In genomic region chr11:113774174-113774503, GRCh38 we compare ENCODE assay signal across 9 cellular contexts. TPM values are rescaled to one million over a fixed set of nuclear protein-coding genes. Genes with fewer than 3 reads are reported as not detected.
A peak's percentile ranks its signal among the peaks of the same experiment; 100 is the strongest.
DNase-seq lines count a peak whose midpoint lies in the region; ATAC-seq and TF ChIP-seq lines count a peak whose summit lies in the region.
"Had no signal": no experiment of that assay in that cellular context is flagged by ENCODE, and none has a peak within 500 bp of the region (broad histone marks: within the 10 kb centered on the region; RNA-seq: fewer than 3 reads in every experiment).

No MANE protein-coding gene starts in this region.

- TF ChIP-seq POLR2A in stomach (IDR thresholded peaks at IDR 0.05) = no peak

- peak overlapping the region; percentile 99 for H3K4me3 Mint-ChIP-seq in activated T-helper 17 cell treated with anti-CD3 and anti-CD28 coated beads, Interleukin-2, amount 50 U/mL, for 72 hours

- H3K27ac Mint-ChIP-seq in activated T-helper 17 cell treated with anti-CD3 and anti-CD28 coated beads, Interleukin-2, amount 50 U/mL, for 72 hours = peak overlapping the region; percentile 99

- peaks cover 35% of the 10 kb centered on the region for H3K36me3 Mint-ChIP-seq in activated T-helper 17 cell treated with anti-CD3 and anti-CD28 coated beads, Interleukin-2, amount 50 U/mL, for 72 hours (ENCODE audit: low read depth)

- H3K27me3 Mint-ChIP-seq in activated T-helper 17 cell treated with anti-CD3 and anti-CD28 coated beads, Interleukin-2, amount 50 U/mL, for 72 hours = peaks cover 6% of the 10 kb centered on the region

- H3K27ac ChIP-seq in iPS-18a (ENCODE audit: low read length) (no peak overlapping the region), stomach (peak overlapping the region in 4 of 5 donors; percentile 81 to 90 (median 88))

- H3K9me3 ChIP-seq in iPS-18a (ENCODE audit: control insufficient read depth, low read depth, low read length) = no peaks in the 10 kb centered on the region
- no peaks in the 10 kb centered on the region for H3K9me3 ChIP-seq in stomach

- no peak for ATAC-seq in activated T-helper 17 cell treated with anti-CD3 and anti-CD28 coated beads, Interleukin-2, amount 50 U/mL, for 72 hours (replicated peaks)
- ATAC-seq in GM18861 (IDR thresholded peaks at IDR 0.05; ENCODE audit: unreplicated experiment) (no peak), GM19452 (IDR thresholded peaks at IDR 0.05; ENCODE audit: unreplicated experiment) (no peak)

- 0% methylated on average over 1 of the region's 1 CpG for WGBS in stomach, 5 donors

- H3K36me3 ChIP-seq in iPS-18a (ENCODE audit: control insufficient read depth, low read depth, low read length) (no peaks in the 10 kb centered on the region), stomach (peaks cover 0 to 17% (median 14%) of the 10 kb centered on the region in 4 donors)

- H3K27me3 ChIP-seq in iPS-18a (ENCODE audit: control insufficient read depth, insufficient read depth, low read length) (peaks cover 12% of the 10 kb centered on the region), stomach (no peaks in the 10 kb centered on the region)

- H3K4me1 ChIP-seq in iPS-18a (ENCODE audit: control insufficient read depth, low read depth, low read length) (no peaks in the 10 kb centered on the region), stomach (peaks cover 11 to 43% (median 26%) of the 10 kb centered on the region in 4 donors)

- H3K9ac ChIP-seq in iPS-18a (ENCODE audit: low read length) = peak overlapping the region; percentile 84

- H3K4me3 ChIP-seq in iPS-18a (ENCODE audit: low read length) (peak overlapping the region; percentile 91), stomach (peak overlapping the region; percentile 70 to 95 (median 86))

- peaks cover 7% of the 10 kb centered on the region for H3K4me1 Mint-ChIP-seq in activated T-helper 17 cell treated with anti-CD3 and anti-CD28 coated beads, Interleukin-2, amount 50 U/mL, for 72 hours

- TF ChIP-seq EP300 in stomach (IDR thresholded peaks at IDR 0.05) = no peak

- intact Hi-C loops in stomach (cut with DNase I; ENCODE audit: low total_unique reads) = no loop called here

- TF ChIP-seq CTCF in stomach (IDR thresholded peaks at IDR 0.05) = peak in 1 of 7 experiments; percentile 25

- DNase-seq in DMS79 treated with DMSO at 0.1 percent for 48 hours (lab: John Stamatoyannopoulos, UW) = peak; percentile 50
- no peak for DNase-seq in DMS79 (lab: John Stamatoyannopoulos, UW)
- DNase-seq in stomach = no peak
- DNase-seq in NCI-H345 treated with DMSO at 0.1 percent for 48 hours (lab: John Stamatoyannopoulos, UW; ENCODE audit: unreplicated experiment) = no peak

- H3K9me3 Mint-ChIP-seq in activated T-helper 17 cell treated with anti-CD3 and anti-CD28 coated beads, Interleukin-2, amount 50 U/mL, for 72 hours = no peaks in the 10 kb centered on the region

RNA-seq across cellular contexts. Expression of gene ZW10, which starts 0.6 kb away (rescaled TPM):
- 10 to 100 TPM; 17.0 to 24.8 TPM for total RNA-seq in activated T-helper 17 cell treated with anti-CD3 and anti-CD28 coated beads, Interleukin-2, amount 50 U/mL, for 72 hours
- total RNA-seq in stomach = 10 to 100 TPM in 1 of 5 donors, 1 to 10 TPM in 3, under 1 TPM in 1; 0.58 to 22.0 (median 9.6) TPM
- 1 to 10 TPM; 4.7 to 5.9 (median 5.8) TPM for polyA plus RNA-seq in stomach

RNA-seq across cellular contexts. Expression of gene CLDN25, which starts 5.5 kb away (rescaled TPM):
- not detected for total RNA-seq in activated T-helper 17 cell treated with anti-CD3 and anti-CD28 coated beads, Interleukin-2, amount 50 U/mL, for 72 hours
- not detected for total RNA-seq in stomach
- not detected for polyA plus RNA-seq in stomach
- total RNA-seq: SK-MEL-5 had no signal
